ENCODE assay signal across 11 cellular contexts in genomic region chr15:70962084-70962483, GRCh38.
"Had no signal": no experiment of that assay in that cellular context is flagged by ENCODE, and none has a peak within 500 bp of the region (broad histone marks: within the 10 kb centered on the region; RNA-seq: fewer than 3 reads in every experiment).

No MANE protein-coding gene starts in this region.

- H3K9ac ChIP-seq: GM23248 had no signal

- H3K4me2 ChIP-seq: GM23338 had no signal

- H3K9me3 ChIP-seq: HAP-1 had no signal

- FAIRE-seq: H1, H54 had no signal

- DNase-seq: GM23248, GOT3, H7, H9, HCEC 1CT, HFFc6 had no signal

- H3K4me3 ChIP-seq: GM23248, GM23338, HAP-1 had no signal

- H3K4me1 ChIP-seq: HAP-1 had no signal

- ATAC-seq: GM23338, HCT116 had no signal

- H3K36me3 ChIP-seq: HAP-1 had no signal

- H3K27ac ChIP-seq: GM23248 had no signal

- H2AFZ ChIP-seq: GM23248, GM23338 had no signal
